9 cellular contexts compared by ENCODE assay signal in genomic region chrX:78333521-78333920, GRCh38. TPM values are rescaled to one million over a fixed set of nuclear protein-coding genes. Genes with fewer than 3 reads are reported as not detected.
DNase-seq lines count a peak whose midpoint lies in the region; ATAC-seq lines count a peak whose summit lies in the region.
"Had no signal": no experiment of that assay in that cellular context is flagged by ENCODE, and none has a peak within 500 bp of the region (broad histone marks: within the 10 kb centered on the region; RNA-seq: fewer than 3 reads in every experiment).

No MANE protein-coding gene starts in this region.

- DNase-seq in NCI-H2081 treated with DMSO at 0.1 percent for 48 hours (lab: John Stamatoyannopoulos, UW) (peak; percentile 1), NCI-H2081 (lab: John Stamatoyannopoulos, UW) (no peak), kidney tubule cell (ENCODE audit: low spot score) (peak; percentile 13), OCI-M1 (lab: John Stamatoyannopoulos, UW) (no peak), NOMO-1 treated with dmso at 0.1 percent for 144 hours (lab: John Stamatoyannopoulos, UW; ENCODE audit: unreplicated experiment) (no peak), SK-N-DZ (ENCODE audit: low spot score) (no peak)
- DNase-seq: SIG-M5 had no signal

- peak; percentile 68 for ATAC-seq in GM21515 (IDR thresholded peaks at IDR 0.05; ENCODE audit: unreplicated experiment)
- ATAC-seq in HG03575 (IDR thresholded peaks at IDR 0.05; ENCODE audit: extremely low read depth, insufficient number of reproducible peaks, low FRiP score, unreplicated experiment): peak; percentile 48

RNA-seq across cellular contexts. Expression of gene CYSLTR1, which starts 6.1 kb away (rescaled TPM):
- polyA plus RNA-seq in SK-N-DZ (2014; cell fraction: cytosol; rRNA removed): not detected in 2 replicates
- not detected in 2 replicates for polyA plus RNA-seq in SK-N-DZ (2014; cell fraction: nucleus; rRNA removed)

Comparison
In these comparisons a context has a peak if more than half of its experiments do, and no peak if none do; other contexts are left out.
1. DNase-seq: peak in NCI-H2081 treated with DMSO at 0.1 percent for 48 hours (single experiment) and kidney tubule cell (single experiment); none in NCI-H2081 (0 of 2), OCI-M1 (single experiment), NOMO-1 treated with dmso at 0.1 percent for 144 hours (single experiment) and SK-N-DZ (single experiment).